In genomic region chrX:43633757-43634156, GRCh38 we compare ENCODE assay signal across 15 cellular contexts. TPM values are rescaled to one million over a fixed set of nuclear protein-coding genes. Genes with fewer than 3 reads are reported as not detected.
A peak's percentile ranks its signal among the peaks of the same experiment; 100 is the strongest.
DNase-seq lines count a peak whose midpoint lies in the region; ATAC-seq and TF ChIP-seq lines count a peak whose summit lies in the region.
"Had no signal": no experiment of that assay in that cellular context is flagged by ENCODE, and none has a peak within 500 bp of the region (broad histone marks: within the 10 kb centered on the region; RNA-seq: fewer than 3 reads in every experiment).

No MANE protein-coding gene starts in this region.

- CTCF ChIA-PET in PC-3 (lab: Charles Lee), result no interaction called here
- CTCF ChIA-PET in CD4-positive, alpha-beta memory T cell (lab: Charles Lee; ENCODE audit: partially characterized antibody), result no interaction called here

- H3K4me3 ChIP-seq in PC-3 (ENCODE audit: low read length), result no peak overlapping the region
- H3K4me3 ChIP-seq in CD4-positive, alpha-beta memory T cell (ENCODE audit: low read length in 2 of 2), result no peak overlapping the region
- H3K4me3 ChIP-seq: A549, GM12878, GM23338 had no signal

- DNase-seq in PC-3 (peak; percentile 64), SHP77 treated with DMSO at 0.1 percent for 48 hours (lab: John Stamatoyannopoulos, UW) (no peak)
- no peak for DNase-seq in activated T-helper 2 cell treated with anti-CD3 and anti-CD28 coated beads, Interferon-gamma antibody, Interleukin-2, Interleukin-4, amounts not matched to agents 10 μg/mL and 5 μg/mL and 100 μg/mL, durations not matched to agents 14 hours and 24 hours and 36 hours (ENCODE audit: low spot score)
- DNase-seq in activated CD4-positive, CD25-positive, alpha-beta regulatory T cell treated with anti-CD3 and anti-CD28 coated beads, Interleukin-2, amount 50 U/mL, for 72 hours, result no peak
- no peak for DNase-seq in stimulated activated naive CD8-positive, alpha-beta T cell treated with anti-CD3 and anti-CD28 coated beads, Interleukin-15, amount 100 ng/mL, for 72 hours
- DNase-seq in CD4-positive, alpha-beta memory T cell, result no peak
- DNase-seq: Caco-2; CD8-positive, alpha-beta memory T cell; H7; IMR-90 had no signal

- H3K27me3 Mint-ChIP-seq in activated T-helper 2 cell treated with anti-CD3 and anti-CD28 coated beads, Interferon-gamma antibody, Interleukin-2, Interleukin-4, amounts not matched to agents 10 μg/mL and 5 μg/mL and 100 μg/mL, durations not matched to agents 14 hours and 24 hours and 36 hours (ENCODE audit: low read depth), result no peaks in the 10 kb centered on the region
- peaks cover 8% of the 10 kb centered on the region for H3K27me3 Mint-ChIP-seq in stimulated activated naive CD8-positive, alpha-beta T cell treated with anti-CD3 and anti-CD28 coated beads, Interleukin-15, amount 100 ng/mL, for 72 hours
- peaks cover 6 to 10% of the 10 kb centered on the region in 2 donors for H3K27me3 Mint-ChIP-seq in CD4-positive, alpha-beta memory T cell

- H3K9me2 ChIP-seq in PC-3 (replicated peaks; ENCODE audit: low read length), result no peaks in the 10 kb centered on the region

- ATAC-seq in PC-3 (peak; percentile 64), esophagus mucosa (peak; percentile 94)
- ATAC-seq in stimulated activated naive CD8-positive, alpha-beta T cell treated with anti-CD3 and anti-CD28 coated beads, Interleukin-15, amount 100 ng/mL, for 72 hours, result no peak
- ATAC-seq: A549, GM12878, GM23338 had no signal

- H3F3A ChIP-seq in PC-3 (ENCODE audit: low read length, unreplicated experiment), result no peaks in the 10 kb centered on the region

- H3K4me1 ChIP-seq in PC-3 (ENCODE audit: insufficient read depth, low read length), result peaks cover 12% of the 10 kb centered on the region; the same call in 1 of the 2 replicates
- H3K4me1 ChIP-seq in CD4-positive, alpha-beta memory T cell (ENCODE audit: insufficient read depth, low read length), result no peaks in the 10 kb centered on the region
- H3K4me1 ChIP-seq: A549, Caco-2 had no signal

- H3K9me3 ChIP-seq in PC-3 (ENCODE audit: low read length), result no peaks in the 10 kb centered on the region
- H3K9me3 ChIP-seq in CD4-positive, alpha-beta memory T cell (ENCODE audit: control insufficient read depth in 1 of 2, low read length in 2 of 2), result no peaks in the 10 kb centered on the region
- H3K9me3 ChIP-seq: A549, Caco-2 had no signal

- H4K20me1 ChIP-seq in PC-3 (ENCODE audit: low read length), result no peaks in the 10 kb centered on the region

- H3K9ac ChIP-seq in PC-3 (ENCODE audit: low read length), result no peak overlapping the region

- peak overlapping the region; percentile 33 for H3K27ac Mint-ChIP-seq in activated T-helper 2 cell treated with anti-CD3 and anti-CD28 coated beads, Interferon-gamma antibody, Interleukin-2, Interleukin-4, amounts not matched to agents 10 μg/mL and 5 μg/mL and 100 μg/mL, durations not matched to agents 14 hours and 24 hours and 36 hours
- H3K27ac Mint-ChIP-seq in stimulated activated naive CD8-positive, alpha-beta T cell treated with anti-CD3 and anti-CD28 coated beads, Interleukin-15, amount 100 ng/mL, for 72 hours, result no peak overlapping the region
- no peak overlapping the region for H3K27ac Mint-ChIP-seq in CD4-positive, alpha-beta memory T cell
- H3K27ac Mint-ChIP-seq: CD14-positive monocyte; CD8-positive, alpha-beta memory T cell; GM23338 had no signal

- no peak overlapping the region for H3K4me3 Mint-ChIP-seq in activated T-helper 2 cell treated with anti-CD3 and anti-CD28 coated beads, Interferon-gamma antibody, Interleukin-2, Interleukin-4, amounts not matched to agents 10 μg/mL and 5 μg/mL and 100 μg/mL, durations not matched to agents 14 hours and 24 hours and 36 hours (ENCODE audit: low read depth)
- H3K4me3 Mint-ChIP-seq in stimulated activated naive CD8-positive, alpha-beta T cell treated with anti-CD3 and anti-CD28 coated beads, Interleukin-15, amount 100 ng/mL, for 72 hours, result no peak overlapping the region
- H3K4me3 Mint-ChIP-seq in CD4-positive, alpha-beta memory T cell, result no peak overlapping the region
- H3K4me3 Mint-ChIP-seq: CD14-positive monocyte; CD8-positive, alpha-beta memory T cell; GM23338 had no signal

- no peak overlapping the region; the same call in 1 of the 2 replicates for H3K27ac ChIP-seq in PC-3 (ENCODE audit: low read length)
- H3K27ac ChIP-seq in CD4-positive, alpha-beta memory T cell (ENCODE audit: low read depth, low read length), result no peak overlapping the region
- H3K27ac ChIP-seq: A549 had no signal

- H3K36me3 ChIP-seq in PC-3 (ENCODE audit: low read depth, low read length), result no peaks in the 10 kb centered on the region
- H3K36me3 ChIP-seq in CD4-positive, alpha-beta memory T cell (ENCODE audit: insufficient read depth, low read length), result no peaks in the 10 kb centered on the region

- H2AFZ ChIP-seq in PC-3 (ENCODE audit: low read length), result no peak overlapping the region
- H2AFZ ChIP-seq: GM23338 had no signal

- POLR2A ChIA-PET in PC-3 (lab: Charles Lee; ENCODE audit: unreplicated experiment), result no interaction called here
- POLR2A ChIA-PET in CD4-positive, alpha-beta memory T cell (lab: Charles Lee; ENCODE audit: partially characterized antibody), result no interaction called here

- peaks cover 4% of the 10 kb centered on the region for H3K9me3 Mint-ChIP-seq in activated T-helper 2 cell treated with anti-CD3 and anti-CD28 coated beads, Interferon-gamma antibody, Interleukin-2, Interleukin-4, amounts not matched to agents 10 μg/mL and 5 μg/mL and 100 μg/mL, durations not matched to agents 14 hours and 24 hours and 36 hours
- H3K9me3 Mint-ChIP-seq in stimulated activated naive CD8-positive, alpha-beta T cell treated with anti-CD3 and anti-CD28 coated beads, Interleukin-15, amount 100 ng/mL, for 72 hours, result no peaks in the 10 kb centered on the region
- H3K9me3 Mint-ChIP-seq in CD4-positive, alpha-beta memory T cell, result no peaks in the 10 kb centered on the region
- H3K9me3 Mint-ChIP-seq: CD8-positive, alpha-beta memory T cell; GM23338 had no signal

- no peaks in the 10 kb centered on the region for H3K79me2 ChIP-seq in PC-3 (ENCODE audit: low read length)

- BruUV-seq in PC-3 (replicated peaks; lab: Mats Ljungman, UMichigan), result no TSS peak

- peaks cover 13% of the 10 kb centered on the region for H3K4me1 Mint-ChIP-seq in activated T-helper 2 cell treated with anti-CD3 and anti-CD28 coated beads, Interferon-gamma antibody, Interleukin-2, Interleukin-4, amounts not matched to agents 10 μg/mL and 5 μg/mL and 100 μg/mL, durations not matched to agents 14 hours and 24 hours and 36 hours (ENCODE audit: low read depth)
- H3K4me1 Mint-ChIP-seq in stimulated activated naive CD8-positive, alpha-beta T cell treated with anti-CD3 and anti-CD28 coated beads, Interleukin-15, amount 100 ng/mL, for 72 hours, result no peaks in the 10 kb centered on the region
- no peaks in the 10 kb centered on the region for H3K4me1 Mint-ChIP-seq in CD4-positive, alpha-beta memory T cell
- H3K4me1 Mint-ChIP-seq: CD14-positive monocyte; CD8-positive, alpha-beta memory T cell had no signal

- intact Hi-C loops in PC-3 (cut with micrococcal nuclease), result no loop called here
- intact Hi-C loops in activated T-helper 2 cell treated with anti-CD3 and anti-CD28 coated beads, Interferon-gamma antibody, Interleukin-2, Interleukin-4, amounts not matched to agents 10 μg/mL and 5 μg/mL and 100 μg/mL, durations not matched to agents 14 hours and 24 hours and 36 hours (cut with micrococcal nuclease), result no loop called here
- intact Hi-C loops in CD4-positive, alpha-beta memory T cell (cut with micrococcal nuclease), result no loop called here

- TF ChIP-seq CTCF in PC-3 (conservative IDR thresholded peaks at IDR 0.05; ENCODE audit: low read depth, low read length), result no peak

- 0 out of 2 replicates have a peak overlapping the region, but pooled peaks have one; percentile 14 for H3K4me2 ChIP-seq in PC-3 (ENCODE audit: low read length)
- H3K4me2 ChIP-seq: A549, GM23338 had no signal

- no peaks in the 10 kb centered on the region for H3K27me3 ChIP-seq in PC-3 (ENCODE audit: low read length)
- H3K27me3 ChIP-seq in CD4-positive, alpha-beta memory T cell (ENCODE audit: insufficient read depth, low read length), result no peaks in the 10 kb centered on the region

- peaks cover 7% of the 10 kb centered on the region for H3K36me3 Mint-ChIP-seq in activated T-helper 2 cell treated with anti-CD3 and anti-CD28 coated beads, Interferon-gamma antibody, Interleukin-2, Interleukin-4, amounts not matched to agents 10 μg/mL and 5 μg/mL and 100 μg/mL, durations not matched to agents 14 hours and 24 hours and 36 hours (ENCODE audit: low read depth)
- H3K36me3 Mint-ChIP-seq in CD4-positive, alpha-beta memory T cell, result no peaks in the 10 kb centered on the region
- H3K36me3 Mint-ChIP-seq: CD14-positive monocyte; CD8-positive, alpha-beta memory T cell had no signal

RNA-seq across cellular contexts. Expression of gene MAOA, which starts 22.3 kb away (rescaled TPM):
- total RNA-seq in PC-3 (2014; rRNA removed), result 6.3 and 7.4 TPM in 2 replicates
- 202 and 207 TPM in 2 replicates for total RNA-seq in activated T-helper 2 cell treated with anti-CD3 and anti-CD28 coated beads, Interferon-gamma antibody, Interleukin-2, Interleukin-4, amounts not matched to agents 10 μg/mL and 5 μg/mL and 100 μg/mL, durations not matched to agents 14 hours and 24 hours and 36 hours
- 88.9 TPM for total RNA-seq in esophagus mucosa
- total RNA-seq in CD4-positive, alpha-beta memory T cell, result under 1 TPM in 1 of 2 experiments, not detected in 1; 0.09 TPM
- 1 to 10 TPM in 1 of 2 donors, not detected in 1; 6.2 TPM for polyA plus RNA-seq in CD4-positive, alpha-beta memory T cell

Comparison
In these comparisons a context has a peak if more than half of its experiments do, and no peak if none do; other contexts are left out.
1. RNA of gene MAOA, which starts 22.3 kb away (total RNA-seq): 202 to 207 TPM in activated T-helper 2 cell treated with anti-CD3 and anti-CD28 coated beads, Interferon-gamma antibody, Interleukin-2, Interleukin-4, amounts not matched to agents 10 μg/mL and 5 μg/mL and 100 μg/mL, durations not matched to agents 14 hours and 24 hours and 36 hours and 88.9 TPM in esophagus mucosa (single experiment); 6.3 to 7.4 TPM in PC-3 and 0.09 TPM in CD4-positive, alpha-beta memory T cell; every median in the first group is over 10 times any median in the second.